In genomic region chr3:88773766-88774165, GRCh38 we compare ENCODE assay signal across 17 cellular contexts.
DNase-seq lines count a peak whose midpoint lies in the region; ATAC-seq, FAIRE-seq and TF ChIP-seq lines count a peak whose summit lies in the region.
"Had no signal": no experiment of that assay in that cellular context is flagged by ENCODE, and none has a peak within 500 bp of the region (broad histone marks: within the 10 kb centered on the region; RNA-seq: fewer than 3 reads in every experiment).

No MANE protein-coding gene starts in this region.

- peaks cover 16 to 42% of the 10 kb centered on the region in 2 donors for H3K9me3 Mint-ChIP-seq in natural killer cell

- H3K27ac ChIP-seq in K562 (ENCODE audit: extremely low read depth, low read depth, low read length) (no peak overlapping the region), foreskin keratinocyte (no peak overlapping the region)
- H3K27ac ChIP-seq: BLaER1 had no signal

- no peak overlapping the region for H3K9ac ChIP-seq in K562 (ENCODE audit: insufficient read depth in 1 of 2, low read depth in 2 of 2, low read length in 2 of 2)
- H3K9ac ChIP-seq: BLaER1 had no signal

- H3K27ac Mint-ChIP-seq in natural killer cell: no peak overlapping the region
- H3K27ac Mint-ChIP-seq: CD14-positive monocyte; CD4-positive, alpha-beta memory T cell; GM23338 had no signal

- TF ChIP-seq CTCF in K562 (IDR thresholded peaks at IDR 0.05 in 2 of 3, conservative IDR thresholded peaks at IDR 0.05 in 1 of 3; ENCODE audit: insufficient read depth in 2 of 3, low read depth in 1 of 3, low read length in 3 of 3) (no peak), foreskin keratinocyte (conservative IDR thresholded peaks at IDR 0.05) (no peak), natural killer cell (IDR thresholded peaks at IDR 0.05) (no peak)

- H3K9me3 ChIP-seq in K562 (replicated peaks; ENCODE audit: control insufficient read depth, insufficient read depth, low read depth, low read length): no peaks in the 10 kb centered on the region
- H3K9me3 ChIP-seq: BLaER1 had no signal

- H3K36me3 ChIP-seq in K562 (ENCODE audit: control insufficient read depth, insufficient read depth, low read length): no peaks in the 10 kb centered on the region
- H3K36me3 ChIP-seq: BLaER1 had no signal

- no peak overlapping the region for H2AFZ ChIP-seq in K562 (ENCODE audit: low read depth, low read length)
- H2AFZ ChIP-seq: GM23338 had no signal

- H3K27me3 ChIP-seq in K562 (ENCODE audit: control insufficient read depth in 2 of 2, insufficient read depth in 2 of 2, low read length in 2 of 2) (no peaks in the 10 kb centered on the region), foreskin keratinocyte (no peaks in the 10 kb centered on the region)
- H3K27me3 ChIP-seq: BLaER1 had no signal

- in situ Hi-C loops in K562 (cut with MboI): no loop called here

- no peaks in the 10 kb centered on the region for H3K79me2 ChIP-seq in K562 (ENCODE audit: control insufficient read depth, insufficient read depth, low read length)

- TF ChIP-seq EP300 in K562 (IDR thresholded peaks at IDR 0.05; ENCODE audit: low read length): no peak

- no peaks in the 10 kb centered on the region for H3K9me1 ChIP-seq in K562 (ENCODE audit: control insufficient read depth, insufficient read depth, low read length)

- POLR2A ChIA-PET in K562 (lab: Yijun Ruan, JAX): no interaction called here

- no TSS peak for BruUV-seq in K562 (replicated peaks; lab: Mats Ljungman, UMichigan)

- H4K20me1 ChIP-seq in K562 (replicated peaks; ENCODE audit: control insufficient read depth, insufficient read depth, low read length): no peaks in the 10 kb centered on the region
- H4K20me1 ChIP-seq: BLaER1 had no signal

- no peaks in the 10 kb centered on the region for H3K27me3 Mint-ChIP-seq in natural killer cell (ENCODE audit: low read depth in 2 of 2)
- H3K27me3 Mint-ChIP-seq: CD4-positive, alpha-beta memory T cell had no signal

- no peaks in the 10 kb centered on the region for H3K4me1 Mint-ChIP-seq in natural killer cell
- H3K4me1 Mint-ChIP-seq: CD14-positive monocyte; CD4-positive, alpha-beta memory T cell; GM23338 had no signal

- TF ChIP-seq RAD21 in K562 (CRISPR knock-in tag; conservative IDR thresholded peaks at IDR 0.05 in 1 of 2, IDR thresholded peaks at IDR 0.05 in 1 of 2): no peak

- peak; percentile 13 for DNase-seq in NAMALWA (ENCODE audit: low spot score)
- DNase-seq in K562 (ENCODE audit: extremely low read depth in 1 of 4, low spot score in 3 of 4): no peak
- peak; percentile 47 to 68 for DNase-seq in foreskin keratinocyte
- no peak for DNase-seq in AG08395 (ENCODE audit: low spot score)
- DNase-seq in natural killer cell: no peak
- DNase-seq: CD4-positive, alpha-beta memory T cell; DMS153; DMS79; GDM1; HCEC 1CT had no signal

- H3K36me3 Mint-ChIP-seq in natural killer cell: peaks cover 16% of the 10 kb centered on the region
- H3K36me3 Mint-ChIP-seq: CD14-positive monocyte; CD4-positive, alpha-beta memory T cell had no signal

- intact Hi-C loops in K562 (cut with micrococcal nuclease) (no loop called here), natural killer cell (cut with micrococcal nuclease) (no loop called here)

- CTCF ChIA-PET in K562 (lab: Yijun Ruan, JAX; ENCODE audit: low intra/inter-chr PET ratio): no interaction called here

- no peak overlapping the region for H3K4me2 ChIP-seq in K562 (ENCODE audit: insufficient read depth, low read length)
- H3K4me2 ChIP-seq: BLaER1, GM23338 had no signal

- H3K4me1 ChIP-seq in K562 (replicated peaks in 1 of 2; ENCODE audit: control insufficient read depth in 2 of 2, insufficient read depth in 2 of 2, low read length in 2 of 2) (no peaks in the 10 kb centered on the region), foreskin keratinocyte (peaks cover 4% of the 10 kb centered on the region)
- H3K4me1 ChIP-seq: BLaER1 had no signal

- no peak overlapping the region for H3K4me3 Mint-ChIP-seq in natural killer cell
- H3K4me3 Mint-ChIP-seq: CD14-positive monocyte; CD4-positive, alpha-beta memory T cell; GM23338 had no signal

- no peak for TF ChIP-seq POLR2A in K562 (conservative IDR thresholded peaks at IDR 0.05)

- FAIRE-seq in K562 (lab: Jason Lieb, UNC): no peak
- FAIRE-seq: GM12892, GM18507, H54 had no signal

- ATAC-seq in K562 (no peak), foreskin keratinocyte (no peak), GM21825 (IDR thresholded peaks at IDR 0.05; ENCODE audit: unreplicated experiment) (no peak), natural killer cell (no peak)
- ATAC-seq: GM23338 had no signal

- no peak overlapping the region for H3K4me3 ChIP-seq in K562
- H3K4me3 ChIP-seq: BLaER1, GM23338 had no signal

TF ChIP-seq in K562, 482 proteins besides CTCF, POLR2A, EP300 and RAD21:
- TF ChIP-seq ZBTB43 (CRISPR knock-in tag; IDR thresholded peaks at IDR 0.05) (no peak), TFE3 (CRISPR knock-in tag; IDR thresholded peaks at IDR 0.05) (peak; percentile 22; the same call in 1 of the 2 replicates)

Comparison
In these comparisons a context has a peak if more than half of its experiments do, and no peak if none do; other contexts are left out.
1. DNase-seq: peak in NAMALWA (single experiment) and foreskin keratinocyte (2 of 2); none in K562 (0 of 4), AG08395 (single experiment) and natural killer cell (single experiment).